In the genomic region with DNA sequence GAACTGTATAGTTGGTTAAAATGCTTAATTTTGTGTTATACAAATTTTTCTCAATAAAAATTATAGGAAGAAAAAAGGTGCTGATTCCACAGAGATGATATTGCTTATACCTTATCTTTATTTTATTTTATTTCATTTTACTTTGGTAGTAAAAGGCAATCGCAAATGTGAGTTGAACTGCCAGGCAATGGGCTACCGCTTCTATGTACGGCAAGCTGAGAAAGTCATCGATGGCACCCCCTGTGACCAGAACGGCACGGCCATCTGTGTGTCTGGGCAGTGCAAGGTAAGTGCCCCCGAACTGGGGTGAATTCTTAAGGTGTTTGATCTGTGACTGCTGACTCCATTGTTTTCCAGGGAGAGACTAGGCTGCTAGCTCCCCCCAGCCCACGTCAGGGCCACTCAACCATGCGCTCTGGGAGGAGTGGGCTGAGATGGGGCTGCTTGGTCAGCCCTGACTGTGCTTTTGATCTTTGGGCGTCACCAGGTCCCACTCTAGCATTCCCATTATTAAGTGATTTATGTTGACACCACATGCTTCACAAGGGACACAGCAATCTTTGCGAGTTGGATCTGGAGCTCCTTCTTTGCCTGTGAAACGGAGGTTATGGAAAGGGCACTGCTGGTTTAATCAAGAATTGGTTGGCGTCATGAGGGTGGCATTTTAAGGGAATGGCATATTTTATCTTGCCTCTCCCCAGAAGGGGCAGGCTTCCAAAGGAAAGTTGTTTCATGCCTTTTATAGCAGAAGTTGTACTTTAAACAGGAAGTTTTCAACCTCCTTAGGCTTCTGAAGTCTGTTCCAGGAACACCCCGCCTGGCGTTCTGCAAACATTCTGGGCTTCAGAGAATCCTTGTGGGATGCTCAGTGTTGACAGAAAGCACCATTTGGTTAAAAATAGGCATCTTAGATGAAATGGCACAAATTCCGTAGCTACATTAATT, we compare ENCODE assay signal across 1 cellular context.
A peak's percentile ranks its signal among the peaks of the same experiment; 100 is the strongest.
TF ChIP-seq lines count a peak whose summit lies in the region.

No MANE protein-coding gene starts in this region.

TF ChIP-seq in A549, 52 proteins besides CTCF, POLR2A, EP300 and RAD21 (continued from another document):
- TF ChIP-seq GATA3 (IDR thresholded peaks at IDR 0.05; ENCODE audit: borderline replicate concordance) (peak; percentile 89), HEYL (CRISPR knock-in tag; IDR thresholded peaks at IDR 0.05) (peak; percentile 80), HDAC2 (IDR thresholded peaks at IDR 0.05) (no peak), RCOR1 (IDR thresholded peaks at IDR 0.05; ENCODE audit: low read depth, low read length) (no peak), FOSL2 (IDR thresholded peaks at IDR 0.05) (no peak), FOSL2 (CRISPR knock-in tag; IDR thresholded peaks at IDR 0.05) (peak; percentile 53), MAX (IDR thresholded peaks at IDR 0.05) (peak; percentile 68; the same call in 1 of the 2 replicates), HOXB5 (CRISPR knock-in tag; IDR thresholded peaks at IDR 0.05) (peak; percentile 82)
- TF ChIP-seq, protein P1, sequence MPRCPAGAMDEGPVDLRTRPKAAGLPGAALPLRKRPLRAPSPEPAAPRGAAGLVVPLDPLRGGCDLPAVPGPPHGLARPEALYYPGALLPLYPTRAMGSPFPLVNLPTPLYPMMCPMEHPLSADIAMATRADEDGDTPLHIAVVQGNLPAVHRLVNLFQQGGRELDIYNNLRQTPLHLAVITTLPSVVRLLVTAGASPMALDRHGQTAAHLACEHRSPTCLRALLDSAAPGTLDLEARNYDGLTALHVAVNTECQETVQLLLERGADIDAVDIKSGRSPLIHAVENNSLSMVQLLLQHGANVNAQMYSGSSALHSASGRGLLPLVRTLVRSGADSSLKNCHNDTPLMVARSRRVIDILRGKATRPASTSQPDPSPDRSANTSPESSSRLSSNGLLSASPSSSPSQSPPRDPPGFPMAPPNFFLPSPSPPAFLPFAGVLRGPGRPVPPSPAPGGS (IDR thresholded peaks at IDR 0.05): 0 out of 3 replicates have a peak, but pooled peaks have one; percentile 75
